14 cellular contexts compared by ENCODE assay signal in genomic region chr10:93703841-93704240, GRCh38. TPM values are rescaled to one million over a fixed set of nuclear protein-coding genes. Genes with fewer than 3 reads are reported as not detected.
DNase-seq lines count a peak whose midpoint lies in the region; ATAC-seq, FAIRE-seq and TF ChIP-seq lines count a peak whose summit lies in the region.
"Had no signal": no experiment of that assay in that cellular context is flagged by ENCODE, and none has a peak within 500 bp of the region (broad histone marks: within the 10 kb centered on the region; RNA-seq: fewer than 3 reads in every experiment).

No MANE protein-coding gene starts in this region.

- H4K20me1 ChIP-seq in KMS-11 (ENCODE audit: insufficient read depth) = no peaks in the 10 kb centered on the region

- H3K23ac ChIP-seq in neuronal stem cell (ENCODE audit: low read depth, low read length, poor library complexity) = no peak overlapping the region

- no peak overlapping the region for H2AK5ac ChIP-seq in neuronal stem cell (ENCODE audit: low read depth, low read length)

- H2BK12ac ChIP-seq in neuronal stem cell (ENCODE audit: low read length) = no peak overlapping the region

- no peak overlapping the region for H3K4ac ChIP-seq in neuronal stem cell (ENCODE audit: low read length)

- H3K9ac ChIP-seq in KMS-11 = no peak overlapping the region
- no peak overlapping the region for H3K9ac ChIP-seq in neuronal stem cell (ENCODE audit: low read depth, low read length, poor library complexity)
- no peak overlapping the region for H3K9ac ChIP-seq in kidney (ENCODE audit: low read length in 2 of 2)

- H3K9me3 ChIP-seq in neuronal stem cell (replicated peaks in 1 of 2; ENCODE audit: control insufficient read depth in 2 of 2, insufficient read depth in 1 of 2, low read depth in 1 of 2, low read length in 2 of 2) (no peaks in the 10 kb centered on the region), kidney (ENCODE audit: control insufficient read depth in 1 of 2, low read length in 2 of 2) (no peaks in the 10 kb centered on the region)
- H3K9me3 ChIP-seq: ascending aorta had no signal

- H3K4me3 ChIP-seq in KMS-11 (IDR thresholded peaks at IDR 0.05; ENCODE audit: insufficient read depth, low read depth, low read length) = no peak overlapping the region
- no peak overlapping the region for H3K4me3 ChIP-seq in neuronal stem cell (ENCODE audit: low read length in 2 of 2)
- H3K4me3 ChIP-seq in kidney (ENCODE audit: low read length in 2 of 2) = no peak overlapping the region

- no CpG with 5 or more reads among the region's 1 CpG for whole genome bisulfite sequencing in neuronal stem cell (ENCODE audit: extremely low coverage in 2 of 2, insufficient read length in 2 of 2, insufficient replicate concordance in 1 of 2), 2 donors

- H4K8ac ChIP-seq in neuronal stem cell (ENCODE audit: low read depth, low read length) = no peak overlapping the region

- peak overlapping the region; percentile 37 for H3K27ac Mint-ChIP-seq in activated CD4-positive, alpha-beta T cell treated with anti-CD3 and anti-CD28 coated beads, Interleukin-2, amount 10 ng/mL, durations not matched to agents 24 days and 14 days
- peak overlapping the region; percentile 66 for H3K27ac Mint-ChIP-seq in activated naive CD8-positive, alpha-beta T cell treated with anti-CD3 and anti-CD28 coated beads, Interleukin-2, amount 50 U/mL, for 24 hours
- H3K27ac Mint-ChIP-seq: H9 had no signal

- peak overlapping the region; percentile 71 for H3K4me3 Mint-ChIP-seq in activated CD4-positive, alpha-beta T cell treated with anti-CD3 and anti-CD28 coated beads, Interleukin-2, amount 10 ng/mL, durations not matched to agents 24 days and 14 days
- peak overlapping the region; percentile 67 for H3K4me3 Mint-ChIP-seq in activated naive CD8-positive, alpha-beta T cell treated with anti-CD3 and anti-CD28 coated beads, Interleukin-2, amount 50 U/mL, for 24 hours
- H3K4me3 Mint-ChIP-seq: H9 had no signal

- H4K91ac ChIP-seq in neuronal stem cell (ENCODE audit: low read depth, low read length, poor library complexity) = no peak overlapping the region

- H3K36me3 Mint-ChIP-seq in activated CD4-positive, alpha-beta T cell treated with anti-CD3 and anti-CD28 coated beads, Interleukin-2, amount 10 ng/mL, durations not matched to agents 24 days and 14 days (ENCODE audit: low read depth) = peaks cover 7% of the 10 kb centered on the region
- H3K36me3 Mint-ChIP-seq in activated naive CD8-positive, alpha-beta T cell treated with anti-CD3 and anti-CD28 coated beads, Interleukin-2, amount 50 U/mL, for 24 hours (ENCODE audit: low read depth) = peaks cover 4% of the 10 kb centered on the region

- H2BK5ac ChIP-seq in neuronal stem cell (ENCODE audit: low read length) = no peak overlapping the region

- H3K27me3 Mint-ChIP-seq in activated CD4-positive, alpha-beta T cell treated with anti-CD3 and anti-CD28 coated beads, Interleukin-2, amount 10 ng/mL, durations not matched to agents 24 days and 14 days = no peaks in the 10 kb centered on the region
- H3K27me3 Mint-ChIP-seq in activated naive CD8-positive, alpha-beta T cell treated with anti-CD3 and anti-CD28 coated beads, Interleukin-2, amount 50 U/mL, for 24 hours = peaks cover 2% of the 10 kb centered on the region

- TF ChIP-seq CTCF in KMS-11 (conservative IDR thresholded peaks at IDR 0.05; ENCODE audit: low read depth, low read length) = no peak
- no peak for TF ChIP-seq CTCF in kidney (IDR thresholded peaks at IDR 0.05; ENCODE audit: borderline replicate concordance, extremely low read depth, insufficient read depth)

- no peaks in the 10 kb centered on the region for H3K27me3 ChIP-seq in KMS-11 (ENCODE audit: insufficient read depth, low read depth)
- no peaks in the 10 kb centered on the region for H3K27me3 ChIP-seq in neuronal stem cell (ENCODE audit: control insufficient read depth in 3 of 3, insufficient read depth in 3 of 3, low read depth in 1 of 3, low read length in 3 of 3)
- H3K27me3 ChIP-seq: ascending aorta had no signal

- no peaks in the 10 kb centered on the region for H3K79me1 ChIP-seq in neuronal stem cell (ENCODE audit: low read depth, low read length)

- no peaks in the 10 kb centered on the region for H3K9me3 Mint-ChIP-seq in activated CD4-positive, alpha-beta T cell treated with anti-CD3 and anti-CD28 coated beads, Interleukin-2, amount 10 ng/mL, durations not matched to agents 24 days and 14 days
- no peaks in the 10 kb centered on the region for H3K9me3 Mint-ChIP-seq in activated naive CD8-positive, alpha-beta T cell treated with anti-CD3 and anti-CD28 coated beads, Interleukin-2, amount 50 U/mL, for 24 hours
- H3K9me3 Mint-ChIP-seq: H9 had no signal

- no peak for FAIRE-seq in kidney (lab: Jason Lieb, UNC)
- FAIRE-seq: frontal cortex had no signal

- H3K27ac ChIP-seq in KMS-11 (no peak overlapping the region), neuronal stem cell (replicated peaks; ENCODE audit: low read length) (no peak overlapping the region), kidney (ENCODE audit: low read depth in 2 of 2, low read length in 2 of 2) (no peak overlapping the region)

- no peak overlapping the region for H2BK120ac ChIP-seq in neuronal stem cell (ENCODE audit: low read depth, low read length)

- DNase-seq in activated CD4-positive, alpha-beta T cell treated with anti-CD3 and anti-CD28 coated beads, Interleukin-2, amount 10 ng/mL, durations not matched to agents 24 days and 14 days = no peak
- no peak for DNase-seq in activated CD4-positive, alpha-beta T cell treated with anti-CD3 and anti-CD28 coated beads for 4 hours
- DNase-seq in activated naive CD8-positive, alpha-beta T cell treated with anti-CD3 and anti-CD28 coated beads, Interleukin-2, amount 50 U/mL, for 24 hours = no peak
- DNase-seq in neuronal stem cell (ENCODE audit: low spot score) = no peak
- no peak for DNase-seq in NCI-H510A (lab: John Stamatoyannopoulos, UW)
- no peak for DNase-seq in kidney
- DNase-seq: H9, NCI-H1436 treated with DMSO at 0.1 percent for 48 hours, SW 1271 had no signal

- H3K36me3 ChIP-seq in KMS-11 (ENCODE audit: insufficient read depth) (no peaks in the 10 kb centered on the region), neuronal stem cell (replicated peaks in 1 of 2; ENCODE audit: control insufficient read depth in 2 of 2, insufficient read depth in 2 of 2, low read length in 2 of 2) (peaks cover under 1 to 13% of the 10 kb centered on the region in 2 donors), kidney (ENCODE audit: control insufficient read depth in 1 of 2, insufficient read depth in 2 of 2, low read length in 2 of 2) (peaks cover under 1 to 5% of the 10 kb centered on the region in 2 donors)

- intact Hi-C loops in activated CD4-positive, alpha-beta T cell treated with anti-CD3 and anti-CD28 coated beads, Interleukin-2, amount 10 ng/mL, durations not matched to agents 24 days and 14 days (cut with micrococcal nuclease) = loop anchor here (2.0 to 10.0 kb wide), 4 partner anchors 111 to 855 kb away; partner anchors contain the start of genes EXOC6 and HELLS
- intact Hi-C loops in kidney (cut with DNase I) = no loop called here

- H3K79me2 ChIP-seq in KMS-11 (ENCODE audit: insufficient read depth, low read depth) = no peaks in the 10 kb centered on the region

- H3K4me2 ChIP-seq in KMS-11 (peak overlapping the region; percentile 99; the same call in 1 of the 2 replicates), neuronal stem cell (ENCODE audit: insufficient read depth, low read length, poor library complexity, severe bottlenecking) (no peak overlapping the region)

- no peak for ATAC-seq in activated naive CD8-positive, alpha-beta T cell treated with anti-CD3 and anti-CD28 coated beads, Interleukin-2, amount 50 U/mL, for 24 hours
- ATAC-seq in GM18517 (IDR thresholded peaks at IDR 0.05; ENCODE audit: unreplicated experiment) = no peak

- H3K14ac ChIP-seq in neuronal stem cell (ENCODE audit: low read length) = no peak overlapping the region

- H3K4me1 Mint-ChIP-seq in activated CD4-positive, alpha-beta T cell treated with anti-CD3 and anti-CD28 coated beads, Interleukin-2, amount 10 ng/mL, durations not matched to agents 24 days and 14 days = peaks cover 16% of the 10 kb centered on the region
- peaks cover 36% of the 10 kb centered on the region for H3K4me1 Mint-ChIP-seq in activated naive CD8-positive, alpha-beta T cell treated with anti-CD3 and anti-CD28 coated beads, Interleukin-2, amount 50 U/mL, for 24 hours

- H3K18ac ChIP-seq in neuronal stem cell (ENCODE audit: low read length) = no peak overlapping the region

- H2AFZ ChIP-seq in KMS-11 (ENCODE audit: low read depth) = peak overlapping the region; percentile 98; the same call in 1 of the 2 replicates
- H2AFZ ChIP-seq in neuronal stem cell (ENCODE audit: low read length) = peak overlapping the region; percentile 65

- H3K4me1 ChIP-seq in KMS-11 (ENCODE audit: low read depth, poor library complexity, severe bottlenecking) = peaks cover 6% of the 10 kb centered on the region
- H3K4me1 ChIP-seq in neuronal stem cell (ENCODE audit: control insufficient read depth in 2 of 2, insufficient read depth in 1 of 2, low read depth in 1 of 2, low read length in 2 of 2) = peaks cover 2 to 3% of the 10 kb centered on the region in 2 donors
- H3K4me1 ChIP-seq in kidney (ENCODE audit: control insufficient read depth in 1 of 2, insufficient read depth in 1 of 2, low read depth in 1 of 2, low read length in 2 of 2) = peaks cover 0 to 3% of the 10 kb centered on the region in 2 donors

- no peak overlapping the region for H2BK15ac ChIP-seq in neuronal stem cell (ENCODE audit: low read length)

RNA-seq across cellular contexts. Expression of gene FRA10AC1, which starts 1.4 kb away (rescaled TPM):
- 22.5 and 22.8 TPM in 2 replicates for total RNA-seq in activated CD4-positive, alpha-beta T cell treated with anti-CD3 and anti-CD28 coated beads, Interleukin-2, amount 10 ng/mL, durations not matched to agents 24 days and 14 days
- 23.9 TPM for polyA plus RNA-seq in neuronal stem cell (2013, experiment 1 of 2)
- polyA plus RNA-seq in neuronal stem cell (2013, experiment 2 of 2) = 24.5 TPM
- 15.6 TPM for total RNA-seq in kidney
- 18.9 TPM for polyA plus RNA-seq in kidney (ENCODE audit: insufficient read depth, low read depth, low replicate concordance)

RNA-seq across cellular contexts. Expression of gene LGI1, which starts 53.9 kb away (rescaled TPM):
- total RNA-seq in activated CD4-positive, alpha-beta T cell treated with anti-CD3 and anti-CD28 coated beads, Interleukin-2, amount 10 ng/mL, durations not matched to agents 24 days and 14 days = not detected in 2 replicates
- polyA plus RNA-seq in neuronal stem cell (2013, experiment 1 of 2) = 10.8 TPM
- polyA plus RNA-seq in neuronal stem cell (2013, experiment 2 of 2) = 9.5 TPM
- total RNA-seq in kidney = not detected
- not detected for polyA plus RNA-seq in kidney (ENCODE audit: insufficient read depth, low read depth, low replicate concordance)
- total RNA-seq: ascending aorta, osteocyte had no signal
